In genomic region chr12:6097384-6097783, GRCh38 we compare ENCODE assay signal across 20 cellular contexts. TPM values are rescaled to one million over a fixed set of nuclear protein-coding genes. Genes with fewer than 3 reads are reported as not detected.
DNase-seq lines count a peak whose midpoint lies in the region; ATAC-seq and TF ChIP-seq lines count a peak whose summit lies in the region.
"Had no signal": no experiment of that assay in that cellular context is flagged by ENCODE, and none has a peak within 500 bp of the region (broad histone marks: within the 10 kb centered on the region; RNA-seq: fewer than 3 reads in every experiment).

No MANE protein-coding gene starts in this region.

- H3K4me1 ChIP-seq in PC-3 (ENCODE audit: insufficient read depth, low read length) (peaks cover 37% of the 10 kb centered on the region), neuronal stem cell (ENCODE audit: control insufficient read depth in 2 of 2, insufficient read depth in 1 of 2, low read depth in 1 of 2, low read length in 2 of 2) (peaks cover 2 to 3% of the 10 kb centered on the region in 2 donors)
- no peaks in the 10 kb centered on the region for H3K4me1 ChIP-seq in CD8-positive, alpha-beta memory T cell (ENCODE audit: insufficient read depth, low read length)
- H3K4me1 ChIP-seq: BE2C had no signal

- H3K27ac Mint-ChIP-seq in CD8-positive, alpha-beta memory T cell, result no peak overlapping the region
- H3K27ac Mint-ChIP-seq: activated CD8-positive, alpha-beta memory T cell treated with anti-CD3 and anti-CD28 coated beads, Interleukin-2, amount 10 ng/mL, durations not matched to agents 7 days and 5 days; brain; dendritic cell treated with granulocyte-macrophage colony-stimulating factor and Interleukin-4, amounts not matched to agents 40 ng/mL and 50 ng/mL, for 4 days; natural killer cell treated with Interleukin-12 subunit alpha and Interleukin-12 subunit beta and Interleukin-15 and Interleukin-18, amount 100 ng/mL, for 72 hours; T-helper 17 cell had no signal

- no peak overlapping the region for H4K8ac ChIP-seq in neuronal stem cell (ENCODE audit: low read depth, low read length)

- POLR2A ChIA-PET in PC-3 (lab: Charles Lee; ENCODE audit: unreplicated experiment), result no interaction called here
- POLR2A ChIA-PET in CD8-positive, alpha-beta memory T cell (lab: Charles Lee), result no interaction called here

- no peak overlapping the region for H3K18ac ChIP-seq in neuronal stem cell (ENCODE audit: low read length)

- peak overlapping the region; percentile 17; the same call in 1 of the 2 replicates for H3K27ac ChIP-seq in PC-3 (ENCODE audit: low read length)
- no peak overlapping the region for H3K27ac ChIP-seq in neuronal stem cell (replicated peaks; ENCODE audit: low read length)
- H3K27ac ChIP-seq in CD8-positive, alpha-beta memory T cell (ENCODE audit: low read depth, low read length), result no peak overlapping the region
- H3K27ac ChIP-seq: vagina had no signal

- no TSS peak for BruUV-seq in PC-3 (replicated peaks; lab: Mats Ljungman, UMichigan)

- no peak overlapping the region for H3K9ac ChIP-seq in PC-3 (ENCODE audit: low read length)
- H3K9ac ChIP-seq in neuronal stem cell (ENCODE audit: low read depth, low read length, poor library complexity), result no peak overlapping the region

- no peaks in the 10 kb centered on the region for H4K20me1 ChIP-seq in PC-3 (ENCODE audit: low read length)

- H4K91ac ChIP-seq in neuronal stem cell (ENCODE audit: low read depth, low read length, poor library complexity), result no peak overlapping the region

- no peaks in the 10 kb centered on the region for H3K4me1 Mint-ChIP-seq in CD8-positive, alpha-beta memory T cell
- H3K4me1 Mint-ChIP-seq: activated CD8-positive, alpha-beta memory T cell treated with anti-CD3 and anti-CD28 coated beads, Interleukin-2, amount 10 ng/mL, durations not matched to agents 7 days and 5 days had no signal

- DNase-seq in EL, result peak; percentile 68
- peak; percentile 75 for DNase-seq in PC-3
- peak; percentile 63 for DNase-seq in dermis blood vessel endothelial cell
- DNase-seq in neuronal stem cell (ENCODE audit: low spot score), result no peak
- no peak for DNase-seq in CD8-positive, alpha-beta memory T cell
- DNase-seq in H7, result no peak
- DNase-seq in NCI-H1436 (lab: John Stamatoyannopoulos, UW), result no peak
- DNase-seq: activated CD8-positive, alpha-beta memory T cell treated with anti-CD3 and anti-CD28 coated beads, Interleukin-2, amount 10 ng/mL, durations not matched to agents 7 days and 5 days; activated gamma-delta T cell treated with Interleukin-2 at 50 U/mL for 16 hours; BE2C; DMS 273 treated with DMSO at 0.1 percent for 48 hours; NCI-H2107; NCI-H774; T-helper 17 cell had no signal

- H3K79me1 ChIP-seq in neuronal stem cell (ENCODE audit: low read depth, low read length), result no peaks in the 10 kb centered on the region

- H3K4ac ChIP-seq in neuronal stem cell (ENCODE audit: low read length), result no peak overlapping the region

- no peak overlapping the region for H3K23ac ChIP-seq in neuronal stem cell (ENCODE audit: low read depth, low read length, poor library complexity)

- no peak overlapping the region for H2BK120ac ChIP-seq in neuronal stem cell (ENCODE audit: low read depth, low read length)

- no peak overlapping the region for H2BK15ac ChIP-seq in neuronal stem cell (ENCODE audit: low read length)

- TF ChIP-seq CTCF in PC-3 (conservative IDR thresholded peaks at IDR 0.05; ENCODE audit: low read depth, low read length), result no peak

- peaks cover 18 to 59% of the 10 kb centered on the region in 2 donors for H3K27me3 Mint-ChIP-seq in CD8-positive, alpha-beta memory T cell

- WGBS in neuronal stem cell (ENCODE audit: extremely low coverage in 2 of 2, insufficient read length in 2 of 2, insufficient replicate concordance in 1 of 2), 2 donors, result no CpG with 5 or more reads among the region's 4 CpGs

- H3K36me3 ChIP-seq in PC-3 (ENCODE audit: low read depth, low read length) (no peaks in the 10 kb centered on the region), neuronal stem cell (replicated peaks in 1 of 2; ENCODE audit: control insufficient read depth in 2 of 2, insufficient read depth in 2 of 2, low read length in 2 of 2) (no peaks in the 10 kb centered on the region), H7 (replicated peaks; ENCODE audit: control insufficient read depth, insufficient read depth, low read length) (no peaks in the 10 kb centered on the region)
- H3K36me3 ChIP-seq in CD8-positive, alpha-beta memory T cell (ENCODE audit: insufficient read depth, low read length), result no peaks in the 10 kb centered on the region
- H3K36me3 ChIP-seq: BE2C, vagina had no signal

- peak; percentile 42 for ATAC-seq in PC-3
- ATAC-seq in GM21786 (IDR thresholded peaks at IDR 0.05; ENCODE audit: unreplicated experiment), result no peak
- ATAC-seq: activated CD4-positive, CD25-positive, alpha-beta regulatory T cell treated with anti-CD3 and anti-CD28 coated beads, Interleukin-2, amount 50 U/mL, for 24 hours; activated CD8-positive, alpha-beta memory T cell treated with anti-CD3 and anti-CD28 coated beads, Interleukin-2, amount 10 ng/mL, durations not matched to agents 7 days and 5 days; natural killer cell treated with Interleukin-12 subunit alpha and Interleukin-12 subunit beta and Interleukin-15 and Interleukin-18, amount 100 ng/mL, for 72 hours; T-helper 17 cell had no signal

- no peaks in the 10 kb centered on the region for H3K36me3 Mint-ChIP-seq in CD8-positive, alpha-beta memory T cell
- H3K36me3 Mint-ChIP-seq: activated CD8-positive, alpha-beta memory T cell treated with anti-CD3 and anti-CD28 coated beads, Interleukin-2, amount 10 ng/mL, durations not matched to agents 7 days and 5 days; brain; natural killer cell treated with Interleukin-12 subunit alpha and Interleukin-12 subunit beta and Interleukin-15 and Interleukin-18, amount 100 ng/mL, for 72 hours had no signal

- H2AK5ac ChIP-seq in neuronal stem cell (ENCODE audit: low read depth, low read length), result no peak overlapping the region

- no peak overlapping the region for H2BK5ac ChIP-seq in neuronal stem cell (ENCODE audit: low read length)

- H3K27me3 ChIP-seq in PC-3 (ENCODE audit: low read length), result no peaks in the 10 kb centered on the region
- H3K27me3 ChIP-seq in neuronal stem cell (ENCODE audit: control insufficient read depth in 3 of 3, insufficient read depth in 3 of 3, low read depth in 1 of 3, low read length in 3 of 3), result no peaks in the 10 kb centered on the region
- no peaks in the 10 kb centered on the region for H3K27me3 ChIP-seq in CD8-positive, alpha-beta memory T cell (ENCODE audit: insufficient read depth, low read length, poor library complexity, severe bottlenecking)
- no peaks in the 10 kb centered on the region for H3K27me3 ChIP-seq in H7 (ENCODE audit: control insufficient read depth, insufficient read depth, low read length)
- H3K27me3 ChIP-seq: BE2C, vagina had no signal

- intact Hi-C loops in PC-3 (cut with micrococcal nuclease), result no loop called here

- peaks cover 0 to 2% (median 0%) of the 10 kb centered on the region in 5 donors for H3K9me3 Mint-ChIP-seq in CD8-positive, alpha-beta memory T cell
- H3K9me3 Mint-ChIP-seq: dendritic cell treated with granulocyte-macrophage colony-stimulating factor and Interleukin-4, amounts not matched to agents 40 ng/mL and 50 ng/mL, for 4 days; natural killer cell treated with Interleukin-12 subunit alpha and Interleukin-12 subunit beta and Interleukin-15 and Interleukin-18, amount 100 ng/mL, for 72 hours had no signal

- CTCF ChIA-PET in PC-3 (lab: Charles Lee), result no interaction called here
- CTCF ChIA-PET in CD8-positive, alpha-beta memory T cell (lab: Charles Lee), result no interaction called here

- H2AFZ ChIP-seq in PC-3 (ENCODE audit: low read length), result 0 out of 2 replicates have a peak overlapping the region, but pooled peaks have one; percentile 11
- peak overlapping the region; percentile 15 for H2AFZ ChIP-seq in neuronal stem cell (ENCODE audit: low read length)

- H3K4me3 ChIP-seq in PC-3 (ENCODE audit: low read length) (no peak overlapping the region), neuronal stem cell (ENCODE audit: low read length in 2 of 2) (no peak overlapping the region), H7 (ENCODE audit: insufficient read depth, low read depth, low read length) (no peak overlapping the region)
- no peak overlapping the region for H3K4me3 ChIP-seq in CD8-positive, alpha-beta memory T cell (ENCODE audit: low read length)
- H3K4me3 ChIP-seq: vagina had no signal

- H3F3A ChIP-seq in PC-3 (ENCODE audit: low read length, unreplicated experiment), result no peaks in the 10 kb centered on the region

- H3K4me3 Mint-ChIP-seq in CD8-positive, alpha-beta memory T cell, result no peak overlapping the region
- H3K4me3 Mint-ChIP-seq: activated CD8-positive, alpha-beta memory T cell treated with anti-CD3 and anti-CD28 coated beads, Interleukin-2, amount 10 ng/mL, durations not matched to agents 7 days and 5 days; brain; dendritic cell treated with granulocyte-macrophage colony-stimulating factor and Interleukin-4, amounts not matched to agents 40 ng/mL and 50 ng/mL, for 4 days; natural killer cell treated with Interleukin-12 subunit alpha and Interleukin-12 subunit beta and Interleukin-15 and Interleukin-18, amount 100 ng/mL, for 72 hours; T-helper 17 cell had no signal

- H3K9me3 ChIP-seq in PC-3 (ENCODE audit: low read length) (no peaks in the 10 kb centered on the region), neuronal stem cell (replicated peaks in 1 of 2; ENCODE audit: control insufficient read depth in 2 of 2, insufficient read depth in 1 of 2, low read depth in 1 of 2, low read length in 2 of 2) (no peaks in the 10 kb centered on the region)
- no peaks in the 10 kb centered on the region for H3K9me3 ChIP-seq in CD8-positive, alpha-beta memory T cell (ENCODE audit: low read length)
- H3K9me3 ChIP-seq: BE2C, vagina had no signal

- H3K79me2 ChIP-seq in PC-3 (ENCODE audit: low read length), result no peaks in the 10 kb centered on the region

- no peak overlapping the region for H3K14ac ChIP-seq in neuronal stem cell (ENCODE audit: low read length)

- H3K4me2 ChIP-seq in PC-3 (ENCODE audit: low read length) (peak overlapping the region; percentile 20; the same call in 1 of the 2 replicates), neuronal stem cell (ENCODE audit: insufficient read depth, low read length, poor library complexity, severe bottlenecking) (no peak overlapping the region)

- no peaks in the 10 kb centered on the region for H3K9me2 ChIP-seq in PC-3 (replicated peaks; ENCODE audit: low read length)

- no peak overlapping the region for H2BK12ac ChIP-seq in neuronal stem cell (ENCODE audit: low read length)

RNA-seq across cellular contexts. Expression of gene VWF, which starts 27.1 kb away (rescaled TPM):
- total RNA-seq in PC-3 (2014; rRNA removed) (not detected in 2 replicates), dermis blood vessel endothelial cell (3,052 and 3,683 TPM in 2 replicates)
- 0.24 TPM for polyA plus RNA-seq in neuronal stem cell (2013, experiment 1 of 2)
- 0.25 TPM for polyA plus RNA-seq in neuronal stem cell (2013, experiment 2 of 2)
- under 1 TPM in 1 of 2 experiments, not detected in 1; 0.02 TPM for total RNA-seq in CD8-positive, alpha-beta memory T cell
- polyA plus RNA-seq in CD8-positive, alpha-beta memory T cell, result not detected
- 1.6 and 2.3 TPM in 2 replicates for total RNA-seq in H7 (2014; rRNA removed; shearing (Covaris generic))
- total RNA-seq: natural killer cell treated with Interleukin-12 subunit alpha and Interleukin-12 subunit beta and Interleukin-15 and Interleukin-18, amount 100 ng/mL, for 72 hours had no signal

Comparison
In these comparisons a context has a peak if more than half of its experiments do, and no peak if none do; other contexts are left out.
1. DNase-seq: peak in EL (single experiment), PC-3 (single experiment) and dermis blood vessel endothelial cell (single experiment); none in neuronal stem cell (single experiment), CD8-positive, alpha-beta memory T cell (0 of 5), H7 (single experiment) and NCI-H1436 (single experiment).
2. RNA of gene VWF, which starts 27.1 kb away (total RNA-seq): 3,052 to 3,683 TPM in dermis blood vessel endothelial cell; 1.6 to 2.3 TPM in H7, 0.02 TPM in CD8-positive, alpha-beta memory T cell and not detected in PC-3; every median in the first group is over 100 times any median in the second.